Comparison of ENCODE assay signal across 1 cellular context in genomic region chr17:79377230-79377790, GRCh38.
TF ChIP-seq lines count a peak whose summit lies in the region.

No MANE protein-coding gene starts in this region.

TF ChIP-seq in GM23338, 12 proteins besides CTCF, POLR2A, EP300 and RAD21:
- TF ChIP-seq ETS1 (IDR thresholded peaks at IDR 0.05) (no peak), STAT1 (IDR thresholded peaks at IDR 0.05; ENCODE audit: unreplicated experiment) (no peak), CREB1 (CRISPR knock-in tag; IDR thresholded peaks at IDR 0.05; ENCODE audit: low read depth) (no peak), ZNF114 (CRISPR knock-in tag; IDR thresholded peaks at IDR 0.05) (no peak), REST (IDR thresholded peaks at IDR 0.05; ENCODE audit: unreplicated experiment) (no peak), NANOG (IDR thresholded peaks at IDR 0.05; ENCODE audit: borderline replicate concordance) (no peak), ZNF331 (CRISPR knock-in tag; IDR thresholded peaks at IDR 0.05; ENCODE audit: low read depth) (no peak), ZNF462 (CRISPR knock-in tag; IDR thresholded peaks at IDR 0.05) (no peak), JUNB (IDR thresholded peaks at IDR 0.05; ENCODE audit: unreplicated experiment) (no peak), POLR2AphosphoS5 (IDR thresholded peaks at IDR 0.05; ENCODE audit: low read depth) (no peak), EZH2 (IDR thresholded peaks at IDR 0.05; ENCODE audit: low read depth, unreplicated experiment) (no peak), EZH2phosphoT487 (IDR thresholded peaks at IDR 0.05; ENCODE audit: unreplicated experiment) (no peak)
TF ChIP-seq in GM23338: peak in this region for 0.
